In genomic region chr20:31517373-31517772, GRCh38 we compare ENCODE assay signal across 8 cellular contexts. TPM values are rescaled to one million over a fixed set of nuclear protein-coding genes. Genes with fewer than 3 reads are reported as not detected.
DNase-seq lines count a peak whose midpoint lies in the region; ATAC-seq and TF ChIP-seq lines count a peak whose summit lies in the region.

No MANE protein-coding gene starts in this region.

- no peaks in the 10 kb centered on the region for H3K9me3 Mint-ChIP-seq in MCF 10A (ENCODE audit: unreplicated experiment)
- H3K9me3 Mint-ChIP-seq in stimulated activated effector memory CD8-positive, alpha-beta T cell treated with anti-CD3 and anti-CD28 coated beads, Interleukin-12 subunit alpha, Interleukin-12 subunit beta, amount 100 ng/mL, for 72 hours: no peaks in the 10 kb centered on the region
- no peaks in the 10 kb centered on the region for H3K9me3 Mint-ChIP-seq in CD8-positive, alpha-beta T cell

- WGBS in stomach, 5 donors: 36 to 62% (median 45%) methylated on average over 4 of the region's 4 CpGs

- H3K4me1 ChIP-seq in breast epithelium (peaks cover 0 to 25% of the 10 kb centered on the region in 2 donors), OCI-LY7 (ENCODE audit: insufficient read depth, low read length, poor library complexity, severe bottlenecking) (peaks cover 16% of the 10 kb centered on the region), stomach (peaks cover 44 to 80% (median 63%) of the 10 kb centered on the region in 4 donors)
- H3K4me1 ChIP-seq in CD8-positive, alpha-beta T cell (ENCODE audit: insufficient read depth, low read length): peaks cover 31% of the 10 kb centered on the region

- POLR2A ChIA-PET in MCF 10A (lab: Yijun Ruan, JAX) (interaction anchor here (0.7 kb wide), 1 partner anchor 43 kb away, joined by 4 read pairs; no protein-coding TSS in a partner anchor), OCI-LY7 (lab: Charles Lee) (no interaction called here)
- POLR2A ChIA-PET in CD8-positive, alpha-beta T cell (lab: Charles Lee): no interaction called here

- peaks cover 14% of the 10 kb centered on the region for H3K36me3 Mint-ChIP-seq in MCF 10A (ENCODE audit: insufficient read depth, unreplicated experiment)
- peaks cover 45% of the 10 kb centered on the region for H3K36me3 Mint-ChIP-seq in stimulated activated effector memory CD8-positive, alpha-beta T cell treated with anti-CD3 and anti-CD28 coated beads, Interleukin-12 subunit alpha, Interleukin-12 subunit beta, amount 100 ng/mL, for 72 hours
- peaks cover 26% of the 10 kb centered on the region for H3K36me3 Mint-ChIP-seq in CD8-positive, alpha-beta T cell

- peaks cover 6% of the 10 kb centered on the region for H3K4me1 Mint-ChIP-seq in MCF 10A (ENCODE audit: insufficient read depth, unreplicated experiment)
- H3K4me1 Mint-ChIP-seq in stimulated activated effector memory CD8-positive, alpha-beta T cell treated with anti-CD3 and anti-CD28 coated beads, Interleukin-12 subunit alpha, Interleukin-12 subunit beta, amount 100 ng/mL, for 72 hours: peaks cover 29% of the 10 kb centered on the region
- H3K4me1 Mint-ChIP-seq in CD8-positive, alpha-beta T cell (ENCODE audit: low read depth): peaks cover 26% of the 10 kb centered on the region

- no peaks in the 10 kb centered on the region for H4K20me1 ChIP-seq in OCI-LY7 (ENCODE audit: insufficient read depth, low read length)

- no peaks in the 10 kb centered on the region for H3K27me3 Mint-ChIP-seq in MCF 10A (ENCODE audit: insufficient read depth, unreplicated experiment)
- H3K27me3 Mint-ChIP-seq in CD8-positive, alpha-beta T cell (ENCODE audit: low read depth): no peaks in the 10 kb centered on the region

- TF ChIP-seq POLR2A in breast epithelium (IDR thresholded peaks at IDR 0.05) (no peak), stomach (IDR thresholded peaks at IDR 0.05) (no peak)

- intact Hi-C loops in MCF 10A (cut with micrococcal nuclease) (loop anchor here (2.0 kb wide), 1 partner anchor 95 kb away; no protein-coding TSS in a partner anchor), breast epithelium (cut with DNase I; ENCODE audit: low total_unique reads) (no loop called here), OCI-LY7 (cut with micrococcal nuclease; ENCODE audit: unreplicated experiment) (no loop called here), stomach (cut with DNase I; ENCODE audit: low total_unique reads) (no loop called here)
- intact Hi-C loops in CD8-positive, alpha-beta T cell (cut with DNase I, micrococcal nuclease): no loop called here

- DNase-seq in MCF 10A (ENCODE audit: unreplicated experiment) (peak; percentile 59), breast epithelium (ENCODE audit: low spot score in 2 of 2) (no peak), OCI-LY7 (ENCODE audit: low spot score) (no peak), stomach (peak; percentile 74)
- DNase-seq in stimulated activated effector memory CD8-positive, alpha-beta T cell treated with anti-CD3 and anti-CD28 coated beads, Interleukin-12 subunit alpha, Interleukin-12 subunit beta, amount 100 ng/mL, for 72 hours (ENCODE audit: low spot score in 2 of 2): no peak
- no peak for DNase-seq in CD8-positive, alpha-beta T cell

- H3K27me3 ChIP-seq in breast epithelium (no peaks in the 10 kb centered on the region), stomach (no peaks in the 10 kb centered on the region)
- H3K27me3 ChIP-seq in CD8-positive, alpha-beta T cell (ENCODE audit: insufficient read depth, low read length): no peaks in the 10 kb centered on the region

- ATAC-seq in esophagus mucosa: peak; percentile 72
- no peak for ATAC-seq in HG02852 (IDR thresholded peaks at IDR 0.05; ENCODE audit: unreplicated experiment)
- ATAC-seq in stimulated activated effector memory CD8-positive, alpha-beta T cell treated with anti-CD3 and anti-CD28 coated beads, Interleukin-12 subunit alpha, Interleukin-12 subunit beta, amount 100 ng/mL, for 72 hours: no peak
- ATAC-seq in CD8-positive, alpha-beta T cell: no peak

- H3K4me2 ChIP-seq in OCI-LY7 (ENCODE audit: low read length): 0 out of 2 replicates have a peak overlapping the region, but pooled peaks have one; percentile 99

- H3K27ac Mint-ChIP-seq in MCF 10A (ENCODE audit: low read depth, unreplicated experiment): no peak overlapping the region
- no peak overlapping the region for H3K27ac Mint-ChIP-seq in stimulated activated effector memory CD8-positive, alpha-beta T cell treated with anti-CD3 and anti-CD28 coated beads, Interleukin-12 subunit alpha, Interleukin-12 subunit beta, amount 100 ng/mL, for 72 hours
- no peak overlapping the region for H3K27ac Mint-ChIP-seq in CD8-positive, alpha-beta T cell

- H3K36me3 ChIP-seq in breast epithelium: no peaks in the 10 kb centered on the region
- H3K36me3 ChIP-seq in OCI-LY7 (ENCODE audit: insufficient read depth, low read length): peaks cover 41% of the 10 kb centered on the region
- H3K36me3 ChIP-seq in stomach: peaks cover 0 to 40% (median 35%) of the 10 kb centered on the region in 4 donors
- H3K36me3 ChIP-seq in CD8-positive, alpha-beta T cell (ENCODE audit: insufficient read depth, low read length): no peaks in the 10 kb centered on the region

- H3K27ac ChIP-seq in breast epithelium: no peak overlapping the region
- H3K27ac ChIP-seq in OCI-LY7 (ENCODE audit: low read depth, low read length, poor library complexity, severe bottlenecking): no peak overlapping the region
- H3K27ac ChIP-seq in stomach: peak overlapping the region in 3 of 5 donors; percentile 45 to 92 (median 64)
- H3K27ac ChIP-seq in CD8-positive, alpha-beta T cell (ENCODE audit: low read depth, low read length): no peak overlapping the region

- H3K4me3 ChIP-seq in breast epithelium (peak overlapping the region in 1 of 3 donors; percentile 29), OCI-LY7 (ENCODE audit: low read depth, low read length, poor library complexity, severe bottlenecking) (no peak overlapping the region), stomach (peak overlapping the region in 2 of 4 donors; percentile 92 to 97)
- no peak overlapping the region for H3K4me3 ChIP-seq in CD8-positive, alpha-beta T cell (ENCODE audit: low read depth, low read length)

- BruUV-seq in MCF 10A (replicated peaks; lab: Mats Ljungman, UMichigan) (no TSS peak), OCI-LY7 (replicated peaks; lab: Mats Ljungman, UMichigan) (no TSS peak)

- no peaks in the 10 kb centered on the region for H3K9me2 ChIP-seq in OCI-LY7 (ENCODE audit: insufficient read depth, low read length)

- H2AFZ ChIP-seq in OCI-LY7 (ENCODE audit: low read length): no peak overlapping the region

- no peak overlapping the region for H3K4me3 Mint-ChIP-seq in MCF 10A (ENCODE audit: unreplicated experiment)
- H3K4me3 Mint-ChIP-seq in stimulated activated effector memory CD8-positive, alpha-beta T cell treated with anti-CD3 and anti-CD28 coated beads, Interleukin-12 subunit alpha, Interleukin-12 subunit beta, amount 100 ng/mL, for 72 hours: no peak overlapping the region
- no peak overlapping the region for H3K4me3 Mint-ChIP-seq in CD8-positive, alpha-beta T cell

- TF ChIP-seq EP300 in stomach (IDR thresholded peaks at IDR 0.05): no peak

- CTCF ChIA-PET in MCF 10A (lab: Yijun Ruan, JAX): interaction anchor here (0.7 to 3.6 kb wide), 7 partner anchors 11 to 95 kb away, joined by 3 to 14 read pairs (median 4); a partner anchor contains a TSS
- CTCF ChIA-PET in OCI-LY7 (lab: Charles Lee; ENCODE audit: unreplicated experiment): no interaction called here
- CTCF ChIA-PET in CD8-positive, alpha-beta T cell (lab: Charles Lee): interaction anchor here (2.6 kb wide), 1 partner anchor 95 kb away, joined by 8 read pairs; no protein-coding TSS in a partner anchor

- H3K9me3 ChIP-seq in breast epithelium (no peaks in the 10 kb centered on the region), OCI-LY7 (ENCODE audit: low read length) (no peaks in the 10 kb centered on the region), stomach (no peaks in the 10 kb centered on the region)
- H3K9me3 ChIP-seq in CD8-positive, alpha-beta T cell (ENCODE audit: low read length): no peaks in the 10 kb centered on the region

- TF ChIP-seq CTCF in MCF 10A (IDR thresholded peaks at IDR 0.05; ENCODE audit: unreplicated experiment) (no peak), breast epithelium (IDR thresholded peaks at IDR 0.05) (no peak), OCI-LY7 (conservative IDR thresholded peaks at IDR 0.05; ENCODE audit: low read length) (peak; percentile 36; the same call in 1 of the 2 replicates), stomach (IDR thresholded peaks at IDR 0.05) (no peak)
- no peak for TF ChIP-seq CTCF in CD8-positive, alpha-beta T cell (IDR thresholded peaks at IDR 0.05)

- peaks cover 54% of the 10 kb centered on the region for H3K79me2 ChIP-seq in OCI-LY7 (ENCODE audit: insufficient read depth, low read depth, low read length)

RNA-seq across cellular contexts. Expression of gene HM13, which starts 3.1 kb away (rescaled TPM):
- total RNA-seq in MCF 10A (2022) (276 and 338 TPM in 2 replicates), breast epithelium (10 to 100 TPM; 44.2 to 73.7 (median 53.1) TPM), OCI-LY7 (2022) (142 and 148 TPM in 2 replicates), esophagus mucosa (232 TPM), stomach (100 to 1,000 TPM in 1 of 5 donors, 10 to 100 TPM in 4; 10.7 to 103 (median 56.9) TPM)
- 43.6 and 51.3 TPM in 2 replicates for total RNA-seq in OCI-LY7 (2014; rRNA removed; shearing (Covaris generic))
- 100 to 1,000 TPM; 119 to 181 (median 165) TPM for polyA plus RNA-seq in stomach
- total RNA-seq in CD8-positive, alpha-beta T cell: 100 to 1,000 TPM; 106 to 107 TPM

RNA-seq across cellular contexts. Expression of gene REM1, which starts 42.3 kb away (rescaled TPM):
- total RNA-seq in MCF 10A (2022) (not detected in 2 replicates), breast epithelium (1 to 10 TPM; 3.2 to 3.9 (median 3.4) TPM), OCI-LY7 (2022) (not detected in 2 replicates), esophagus mucosa (0.20 TPM), stomach (1 to 10 TPM in 2 of 5 donors, not detected in 3; 1.3 to 1.6 TPM)
- total RNA-seq in OCI-LY7 (2014; rRNA removed; shearing (Covaris generic)): not detected in 2 replicates
- polyA plus RNA-seq in stomach: 1 to 10 TPM; 1.1 to 2.1 (median 1.1) TPM
- not detected for total RNA-seq in CD8-positive, alpha-beta T cell

RNA-seq across cellular contexts. Expression of gene DEFB124, which starts 42.4 kb away (rescaled TPM):
- not detected in 2 replicates for total RNA-seq in MCF 10A (2022)
- not detected for total RNA-seq in breast epithelium
- total RNA-seq in OCI-LY7 (2014; rRNA removed; shearing (Covaris generic)): not detected in 2 replicates
- total RNA-seq in OCI-LY7 (2022): not detected in 2 replicates
- total RNA-seq in esophagus mucosa: not detected
- 1 to 10 TPM in 1 of 5 donors, not detected in 4; 1.1 TPM for total RNA-seq in stomach
- under 1 TPM in 1 of 3 donors, not detected in 2; 0.28 TPM for polyA plus RNA-seq in stomach
- not detected for total RNA-seq in CD8-positive, alpha-beta T cell

Comparison
In these comparisons a context has a peak if more than half of its experiments do, and no peak if none do; other contexts are left out.
1. DNase-seq: peak in MCF 10A (single experiment) and stomach (single experiment); none in breast epithelium (0 of 2), OCI-LY7 (single experiment), stimulated activated effector memory CD8-positive, alpha-beta T cell treated with anti-CD3 and anti-CD28 coated beads, Interleukin-12 subunit alpha, Interleukin-12 subunit beta, amount 100 ng/mL, for 72 hours (0 of 2) and CD8-positive, alpha-beta T cell (0 of 7).
2. H3K27ac ChIP-seq: peak in stomach (3 of 5); none in breast epithelium (0 of 2), OCI-LY7 (single experiment) and CD8-positive, alpha-beta T cell (single experiment).